ENCODE assay signal across 17 cellular contexts in genomic region chr5:91369480-91369879, GRCh38. TPM values are rescaled to one million over a fixed set of nuclear protein-coding genes. Genes with fewer than 3 reads are reported as not detected.
DNase-seq lines count a peak whose midpoint lies in the region; ATAC-seq and TF ChIP-seq lines count a peak whose summit lies in the region.
"Had no signal": no experiment of that assay in that cellular context is flagged by ENCODE, and none has a peak within 500 bp of the region (broad histone marks: within the 10 kb centered on the region; RNA-seq: fewer than 3 reads in every experiment).

No MANE protein-coding gene starts in this region.

- CTCF ChIA-PET in CD8-positive, alpha-beta T cell (lab: Charles Lee): interaction anchor here (0.5 to 1.3 kb wide), 5 partner anchors 12 to 150 kb away, joined by 3 to 4 read pairs (median 3); partner anchors contain the start of gene ARRDC3

- peak overlapping the region; percentile 55 for H3K27ac Mint-ChIP-seq in CD8-positive, alpha-beta T cell
- H3K27ac Mint-ChIP-seq in progenitor cell of endocrine pancreas: peak overlapping the region; percentile 59
- H3K27ac Mint-ChIP-seq: B cell had no signal

- ATAC-seq in CD8-positive, alpha-beta T cell: no peak

- no peak overlapping the region for H3K4me3 Mint-ChIP-seq in CD8-positive, alpha-beta T cell
- H3K4me3 Mint-ChIP-seq in progenitor cell of endocrine pancreas (ENCODE audit: low read depth): no peak overlapping the region
- H3K4me3 Mint-ChIP-seq: B cell; CD4-positive, CD25-positive, alpha-beta regulatory T cell; IgD-negative memory B cell had no signal

- no peak overlapping the region for H3K4me3 ChIP-seq in ACC112 (ENCODE audit: low read depth, low read length)
- H3K4me3 ChIP-seq in CD8-positive, alpha-beta T cell (ENCODE audit: low read depth, low read length): no peak overlapping the region
- H3K4me3 ChIP-seq in fibroblast of the aortic adventitia (ENCODE audit: low read depth, low read length): no peak overlapping the region
- H3K4me3 ChIP-seq in brain microvascular endothelial cell (ENCODE audit: low read depth, low read length): no peak overlapping the region
- H3K4me3 ChIP-seq: GM23248 had no signal

- intact Hi-C loops in CD8-positive, alpha-beta T cell (cut with DNase I, micrococcal nuclease): loop anchor here in 1 of 2 experiments (1.0 kb wide), 1 partner anchor 8 kb away; no protein-coding TSS in a partner anchor

- H3K27me3 Mint-ChIP-seq in CD8-positive, alpha-beta T cell (ENCODE audit: low read depth): no peaks in the 10 kb centered on the region
- H3K27me3 Mint-ChIP-seq in progenitor cell of endocrine pancreas: no peaks in the 10 kb centered on the region
- H3K27me3 Mint-ChIP-seq: B cell, IgD-negative memory B cell had no signal

- H3K79me2 ChIP-seq in ACC112 (ENCODE audit: control insufficient read depth, insufficient read depth, low read length, unreplicated experiment): peaks cover 23% of the 10 kb centered on the region

- H2AFZ ChIP-seq in ACC112 (ENCODE audit: low read length, unreplicated experiment): no peak overlapping the region
- H2AFZ ChIP-seq: GM23248 had no signal

- H3K9me3 ChIP-seq in CD8-positive, alpha-beta T cell (ENCODE audit: low read length): no peaks in the 10 kb centered on the region

- H3K36me3 ChIP-seq in ACC112 (ENCODE audit: insufficient read depth, low read length) (peaks cover 58% of the 10 kb centered on the region), brain microvascular endothelial cell (replicated peaks) (peaks cover 58% of the 10 kb centered on the region)
- H3K36me3 ChIP-seq in CD8-positive, alpha-beta T cell (ENCODE audit: insufficient read depth, low read length): peaks cover 46% of the 10 kb centered on the region

- no peaks in the 10 kb centered on the region for H3K9me3 Mint-ChIP-seq in CD8-positive, alpha-beta T cell
- H3K9me3 Mint-ChIP-seq in progenitor cell of endocrine pancreas (ENCODE audit: low read depth): no peaks in the 10 kb centered on the region
- H3K9me3 Mint-ChIP-seq: IgD-negative memory B cell had no signal

- in situ Hi-C loops in brain microvascular endothelial cell (cut with HindIII; ENCODE audit: low pct_ligation_motif_present, low sequenced_read_pairs): no loop called here

- POLR2A ChIA-PET in CD8-positive, alpha-beta T cell (lab: Charles Lee): interaction anchor here (6.2 to 6.8 kb wide), 2 partner anchors 11 to 14 kb away, joined by 46 to 57 read pairs; partner anchors contain the start of gene ARRDC3

- peaks cover 69% of the 10 kb centered on the region for H3K36me3 Mint-ChIP-seq in CD8-positive, alpha-beta T cell
- peaks cover 50% of the 10 kb centered on the region for H3K36me3 Mint-ChIP-seq in progenitor cell of endocrine pancreas (ENCODE audit: insufficient read depth)

- H3K4me1 ChIP-seq in ACC112 (ENCODE audit: control insufficient read depth, insufficient read depth, low read length, unreplicated experiment): peaks cover 22% of the 10 kb centered on the region
- H3K4me1 ChIP-seq in CD8-positive, alpha-beta T cell (ENCODE audit: insufficient read depth, low read length): peaks cover 30% of the 10 kb centered on the region

- H3K27me3 ChIP-seq in ACC112 (ENCODE audit: insufficient read depth, low read length) (no peaks in the 10 kb centered on the region), brain microvascular endothelial cell (replicated peaks) (no peaks in the 10 kb centered on the region)
- no peaks in the 10 kb centered on the region for H3K27me3 ChIP-seq in CD8-positive, alpha-beta T cell (ENCODE audit: insufficient read depth, low read length)

- no peak for DNase-seq in CD8-positive, alpha-beta T cell
- DNase-seq in fibroblast of the aortic adventitia (ENCODE audit: low read depth): peak; percentile 11
- no peak for DNase-seq in progenitor cell of endocrine pancreas (ENCODE audit: low spot score, unreplicated experiment)
- DNase-seq in brain microvascular endothelial cell: no peak
- DNase-seq in GM19238 (ENCODE audit: insufficient read length, low spot score): no peak
- no peak for DNase-seq in stimulated activated CD4-positive, alpha-beta T cell treated with anti-CD3 and anti-CD28 coated beads, Interleukin-4, amount 100 ng/mL, for 4 hours
- DNase-seq: CD4-positive, CD25-positive, alpha-beta regulatory T cell; GM23248; HCEC 1CT; NCI-H187; NCI-H526 treated with DMSO at 0.1 percent for 48 hours; NK-92 treated with Interleukin-12 subunit alpha and Interleukin-12 subunit beta, amount 100 ng/mL, for 24 hours; RPMI8226; SIG-M5 had no signal

- H3K4me1 Mint-ChIP-seq in CD8-positive, alpha-beta T cell (ENCODE audit: low read depth): peaks cover 45% of the 10 kb centered on the region
- peaks cover 4% of the 10 kb centered on the region for H3K4me1 Mint-ChIP-seq in progenitor cell of endocrine pancreas (ENCODE audit: low read depth)

- H3K27ac ChIP-seq in ACC112 (ENCODE audit: low read depth, low read length) (peak overlapping the region; percentile 10), brain microvascular endothelial cell (no peak overlapping the region)
- no peak overlapping the region for H3K27ac ChIP-seq in CD8-positive, alpha-beta T cell (ENCODE audit: low read depth, low read length)
- H3K27ac ChIP-seq: GM23248 had no signal

- no peak for TF ChIP-seq CTCF in CD8-positive, alpha-beta T cell (IDR thresholded peaks at IDR 0.05)
- TF ChIP-seq CTCF in fibroblast of the aortic adventitia (IDR thresholded peaks at IDR 0.05; ENCODE audit: insufficient read depth, low read length): no peak
- no peak for TF ChIP-seq CTCF in progenitor cell of endocrine pancreas (IDR thresholded peaks at IDR 0.05; ENCODE audit: unreplicated experiment)
- TF ChIP-seq CTCF in brain microvascular endothelial cell (IDR thresholded peaks at IDR 0.05; ENCODE audit: low read depth, low read length, missing control alignments): no peak

RNA-seq across cellular contexts. Expression of gene ARRDC3, which starts 13.6 kb away (rescaled TPM):
- 100 to 1,000 TPM; 131 to 132 TPM for total RNA-seq in CD8-positive, alpha-beta T cell
- total RNA-seq in fibroblast of the aortic adventitia (ENCODE audit: low replicate concordance): 35.2 and 120 TPM in 2 replicates
- 90.4 and 107 TPM in 2 replicates for total RNA-seq in progenitor cell of endocrine pancreas
